In genomic region chr15:81010086-81010485, GRCh38 we compare ENCODE assay signal across 18 cellular contexts.
"Had no signal": no experiment of that assay in that cellular context is flagged by ENCODE, and none has a peak within 500 bp of the region (broad histone marks: within the 10 kb centered on the region; RNA-seq: fewer than 3 reads in every experiment).

No MANE protein-coding gene starts in this region.

- ATAC-seq: esophagus mucosa; heart left ventricle; left colon; mucosa of descending colon; naive thymus-derived CD8-positive, alpha-beta T cell; stimulated activated naive B cell treated with anti-CD40 and anti-IgM and Interleukin-4, amounts not matched to agents 10 μg/mL and 1 μg/mL and 100 μg/mL, for 72 hours; stimulated activated naive CD8-positive, alpha-beta T cell treated with anti-CD3 and anti-CD28 coated beads, Interleukin-15, amount 100 ng/mL, for 72 hours; upper lobe of right lung had no signal

- H3K36me3 ChIP-seq: right atrium auricular region, sigmoid colon, tibial nerve, upper lobe of right lung, vagina had no signal

- H3K9me3 ChIP-seq: heart left ventricle, mucosa of descending colon, right atrium auricular region, sigmoid colon, testis, tibial nerve, upper lobe of right lung, vagina had no signal

- H3K27me3 ChIP-seq: heart left ventricle, right atrium auricular region, sigmoid colon, testis, tibial nerve, upper lobe of right lung, vagina had no signal

- H3K4me3 ChIP-seq: heart left ventricle, mucosa of descending colon, right atrium auricular region, sigmoid colon, skin epidermis, testis, tibial nerve, upper lobe of right lung, vagina had no signal

- H3K4me3 Mint-ChIP-seq: naive thymus-derived CD8-positive, alpha-beta T cell; neural crest cell; stimulated activated naive B cell treated with anti-CD40 and anti-IgM and Interleukin-4, amounts not matched to agents 10 μg/mL and 1 μg/mL and 100 μg/mL, for 72 hours; stimulated activated naive CD8-positive, alpha-beta T cell treated with anti-CD3 and anti-CD28 coated beads, Interleukin-15, amount 100 ng/mL, for 72 hours had no signal

- H3K4me1 ChIP-seq: testis had no signal

- H3K9me3 Mint-ChIP-seq: naive thymus-derived CD8-positive, alpha-beta T cell; neural crest cell; stimulated activated naive B cell treated with anti-CD40 and anti-IgM and Interleukin-4, amounts not matched to agents 10 μg/mL and 1 μg/mL and 100 μg/mL, for 72 hours; stimulated activated naive CD8-positive, alpha-beta T cell treated with anti-CD3 and anti-CD28 coated beads, Interleukin-15, amount 100 ng/mL, for 72 hours had no signal

- H3K36me3 Mint-ChIP-seq: naive thymus-derived CD8-positive, alpha-beta T cell had no signal

- DNase-seq: effector CD8-positive, alpha-beta T cell; heart left ventricle; left colon; mucosa of descending colon; naive thymus-derived CD8-positive, alpha-beta T cell; sigmoid colon; stimulated activated CD4-positive, alpha-beta T cell treated with anti-CD3 and anti-CD28 coated beads, Interleukin-2, amount 100 ng/mL, for 24 hours; stimulated activated CD4-positive, alpha-beta T cell treated with anti-CD3 and anti-CD28 coated beads, Interleukin-4, amount 100 ng/mL, for 4 hours; stimulated activated naive B cell treated with anti-CD40 and anti-IgM and Interleukin-4, amounts not matched to agents 10 μg/mL and 1 μg/mL and 100 μg/mL, for 72 hours; stimulated activated naive CD8-positive, alpha-beta T cell treated with anti-CD3 and anti-CD28 coated beads, Interleukin-15, amount 100 ng/mL, for 72 hours; testis; upper lobe of right lung had no signal

- H3K27me3 Mint-ChIP-seq: naive thymus-derived CD8-positive, alpha-beta T cell; stimulated activated naive B cell treated with anti-CD40 and anti-IgM and Interleukin-4, amounts not matched to agents 10 μg/mL and 1 μg/mL and 100 μg/mL, for 72 hours; stimulated activated naive CD8-positive, alpha-beta T cell treated with anti-CD3 and anti-CD28 coated beads, Interleukin-15, amount 100 ng/mL, for 72 hours had no signal

- H3K27ac Mint-ChIP-seq: stimulated activated naive B cell treated with anti-CD40 and anti-IgM and Interleukin-4, amounts not matched to agents 10 μg/mL and 1 μg/mL and 100 μg/mL, for 72 hours; stimulated activated naive CD8-positive, alpha-beta T cell treated with anti-CD3 and anti-CD28 coated beads, Interleukin-15, amount 100 ng/mL, for 72 hours had no signal

- H3K27ac ChIP-seq: heart left ventricle, right atrium auricular region, sigmoid colon, skin epidermis, testis, tibial nerve, upper lobe of right lung, vagina had no signal
